3 cellular contexts compared by ENCODE assay signal in the genomic region with DNA sequence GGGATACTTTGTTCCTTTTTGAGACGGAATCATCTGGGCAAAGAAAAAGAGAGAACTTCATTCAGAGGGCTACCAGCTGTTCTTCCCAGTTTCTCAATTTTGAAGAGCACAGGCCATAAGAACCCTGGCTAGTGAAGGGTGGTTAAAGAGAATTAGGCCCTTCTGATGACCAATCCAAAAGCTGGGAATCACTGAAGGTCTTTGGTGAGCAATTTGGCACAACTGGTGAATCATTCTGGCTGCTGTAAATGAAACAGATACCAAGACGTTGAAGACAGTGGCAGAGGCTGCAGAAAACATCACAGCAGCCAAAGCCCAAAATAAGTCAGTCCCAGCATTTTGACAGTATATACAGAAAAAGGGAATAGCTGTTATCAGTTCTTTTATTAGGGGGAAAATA.
TF ChIP-seq lines count a peak whose summit lies in the region.

No MANE protein-coding gene starts in this region.

TF ChIP-seq in HCT116, 20 proteins besides CTCF, POLR2A, EP300 and RAD21 (continued from another document):
- TF ChIP-seq JUND (IDR thresholded peaks at IDR 0.05), result no peak; the same call in 1 of the 2 replicates
- TF ChIP-seq SP1 (IDR thresholded peaks at IDR 0.05; ENCODE audit: low read depth), result 0 out of 2 replicates have a peak, but pooled peaks have one; percentile 2
- no peak for TF ChIP-seq ELF1 (IDR thresholded peaks at IDR 0.05; ENCODE audit: borderline replicate concordance, low read depth)
- TF ChIP-seq SRF (IDR thresholded peaks at IDR 0.05; ENCODE audit: low read depth), result no peak
TF ChIP-seq in HCT116: peak in this region for 1.

TF ChIP-seq in SK-N-SH, 30 proteins besides CTCF, POLR2A, EP300 and RAD21 (continued from another document):
- TF ChIP-seq, protein P1, sequence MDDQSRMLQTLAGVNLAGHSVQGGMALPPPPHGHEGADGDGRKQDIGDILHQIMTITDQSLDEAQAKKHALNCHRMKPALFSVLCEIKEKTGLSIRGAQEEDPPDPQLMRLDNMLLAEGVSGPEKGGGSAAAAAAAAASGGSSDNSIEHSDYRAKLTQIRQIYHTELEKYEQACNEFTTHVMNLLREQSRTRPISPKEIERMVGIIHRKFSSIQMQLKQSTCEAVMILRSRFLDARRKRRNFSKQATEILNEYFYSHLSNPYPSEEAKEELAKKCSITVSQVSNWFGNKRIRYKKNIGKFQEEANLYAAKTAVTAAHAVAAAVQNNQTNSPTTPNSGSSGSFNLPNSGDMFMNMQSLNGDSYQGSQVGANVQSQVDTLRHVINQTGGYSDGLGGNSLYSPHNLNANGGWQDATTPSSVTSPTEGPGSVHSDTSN (IDR thresholded peaks at IDR 0.05), result peak; percentile 4; the same call in 1 of the 2 replicates
- TF ChIP-seq FOSL2 (IDR thresholded peaks at IDR 0.05; ENCODE audit: borderline replicate concordance, low read depth) (peak; percentile 57), FOXM1 (IDR thresholded peaks at IDR 0.05; ENCODE audit: low read depth) (no peak), NFIC (IDR thresholded peaks at IDR 0.05; ENCODE audit: borderline replicate concordance) (peak; percentile 64)

TF ChIP-seq in liver, 16 proteins besides CTCF, POLR2A, EP300 and RAD21 (continued from another document):
- TF ChIP-seq HNF4G (IDR thresholded peaks at IDR 0.05) (no peak), HNF4A (conservative IDR thresholded peaks at IDR 0.05) (no peak), SP1 (IDR thresholded peaks at IDR 0.05) (no peak), FOXA2 (IDR thresholded peaks at IDR 0.05) (no peak), EGR1 (IDR thresholded peaks at IDR 0.05; ENCODE audit: low read depth in 2 of 2) (no peak), YY1 (IDR thresholded peaks at IDR 0.05) (no peak), GABPA (IDR thresholded peaks at IDR 0.05 in 1 of 2, conservative IDR thresholded peaks at IDR 0.05 in 1 of 2) (no peak), NR2F2 (IDR thresholded peaks at IDR 0.05) (no peak)
- TF ChIP-seq, protein P2, sequence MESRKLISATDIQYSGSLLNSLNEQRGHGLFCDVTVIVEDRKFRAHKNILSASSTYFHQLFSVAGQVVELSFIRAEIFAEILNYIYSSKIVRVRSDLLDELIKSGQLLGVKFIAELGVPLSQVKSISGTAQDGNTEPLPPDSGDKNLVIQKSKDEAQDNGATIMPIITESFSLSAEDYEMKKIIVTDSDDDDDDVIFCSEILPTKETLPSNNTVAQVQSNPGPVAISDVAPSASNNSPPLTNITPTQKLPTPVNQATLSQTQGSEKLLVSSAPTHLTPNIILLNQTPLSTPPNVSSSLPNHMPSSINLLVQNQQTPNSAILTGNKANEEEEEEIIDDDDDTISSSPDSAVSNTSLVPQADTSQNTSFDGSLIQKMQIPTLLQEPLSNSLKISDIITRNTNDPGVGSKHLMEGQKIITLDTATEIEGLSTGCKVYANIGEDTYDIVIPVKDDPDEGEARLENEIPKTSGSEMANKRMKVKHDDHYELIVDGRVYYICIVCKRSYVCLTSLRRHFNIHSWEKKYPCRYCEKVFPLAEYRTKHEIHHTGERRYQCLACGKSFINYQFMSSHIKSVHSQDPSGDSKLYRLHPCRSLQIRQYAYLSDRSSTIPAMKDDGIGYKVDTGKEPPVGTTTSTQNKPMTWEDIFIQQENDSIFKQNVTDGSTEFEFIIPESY (IDR thresholded peaks at IDR 0.05), result no peak
- TF ChIP-seq, protein P3, sequence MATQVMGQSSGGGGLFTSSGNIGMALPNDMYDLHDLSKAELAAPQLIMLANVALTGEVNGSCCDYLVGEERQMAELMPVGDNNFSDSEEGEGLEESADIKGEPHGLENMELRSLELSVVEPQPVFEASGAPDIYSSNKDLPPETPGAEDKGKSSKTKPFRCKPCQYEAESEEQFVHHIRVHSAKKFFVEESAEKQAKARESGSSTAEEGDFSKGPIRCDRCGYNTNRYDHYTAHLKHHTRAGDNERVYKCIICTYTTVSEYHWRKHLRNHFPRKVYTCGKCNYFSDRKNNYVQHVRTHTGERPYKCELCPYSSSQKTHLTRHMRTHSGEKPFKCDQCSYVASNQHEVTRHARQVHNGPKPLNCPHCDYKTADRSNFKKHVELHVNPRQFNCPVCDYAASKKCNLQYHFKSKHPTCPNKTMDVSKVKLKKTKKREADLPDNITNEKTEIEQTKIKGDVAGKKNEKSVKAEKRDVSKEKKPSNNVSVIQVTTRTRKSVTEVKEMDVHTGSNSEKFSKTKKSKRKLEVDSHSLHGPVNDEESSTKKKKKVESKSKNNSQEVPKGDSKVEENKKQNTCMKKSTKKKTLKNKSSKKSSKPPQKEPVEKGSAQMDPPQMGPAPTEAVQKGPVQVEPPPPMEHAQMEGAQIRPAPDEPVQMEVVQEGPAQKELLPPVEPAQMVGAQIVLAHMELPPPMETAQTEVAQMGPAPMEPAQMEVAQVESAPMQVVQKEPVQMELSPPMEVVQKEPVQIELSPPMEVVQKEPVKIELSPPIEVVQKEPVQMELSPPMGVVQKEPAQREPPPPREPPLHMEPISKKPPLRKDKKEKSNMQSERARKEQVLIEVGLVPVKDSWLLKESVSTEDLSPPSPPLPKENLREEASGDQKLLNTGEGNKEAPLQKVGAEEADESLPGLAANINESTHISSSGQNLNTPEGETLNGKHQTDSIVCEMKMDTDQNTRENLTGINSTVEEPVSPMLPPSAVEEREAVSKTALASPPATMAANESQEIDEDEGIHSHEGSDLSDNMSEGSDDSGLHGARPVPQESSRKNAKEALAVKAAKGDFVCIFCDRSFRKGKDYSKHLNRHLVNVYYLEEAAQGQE (IDR thresholded peaks at IDR 0.05), result no peak
- TF ChIP-seq, protein P4, sequence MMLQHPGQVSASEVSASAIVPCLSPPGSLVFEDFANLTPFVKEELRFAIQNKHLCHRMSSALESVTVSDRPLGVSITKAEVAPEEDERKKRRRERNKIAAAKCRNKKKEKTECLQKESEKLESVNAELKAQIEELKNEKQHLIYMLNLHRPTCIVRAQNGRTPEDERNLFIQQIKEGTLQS (IDR thresholded peaks at IDR 0.05), result no peak
- TF ChIP-seq, protein P5, sequence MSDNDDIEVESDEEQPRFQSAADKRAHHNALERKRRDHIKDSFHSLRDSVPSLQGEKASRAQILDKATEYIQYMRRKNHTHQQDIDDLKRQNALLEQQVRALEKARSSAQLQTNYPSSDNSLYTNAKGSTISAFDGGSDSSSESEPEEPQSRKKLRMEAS (IDR thresholded peaks at IDR 0.05), result no peak
